Comparison of ENCODE assay signal across 7 cellular contexts in genomic region chr2:97197251-97197650, GRCh38.
A peak's percentile ranks its signal among the peaks of the same experiment; 100 is the strongest.
DNase-seq lines count a peak whose midpoint lies in the region; ATAC-seq, FAIRE-seq and TF ChIP-seq lines count a peak whose summit lies in the region.
"Not testable (repeated sequence)": the region's sequence is repeated elsewhere in the genome, so short reads cannot be mapped to it uniquely, and the experiment has no call there.

No MANE protein-coding gene starts in this region.

- not testable (repeated sequence) for H3K9me3 ChIP-seq in PC-3 (ENCODE audit: low read length); endothelial cell of umbilical vein (replicated peaks; ENCODE audit: control insufficient read depth, insufficient read depth, low read length); neutrophil

- H3K9me1 ChIP-seq in endothelial cell of umbilical vein (replicated peaks; ENCODE audit: control insufficient read depth, extremely low read depth, insufficient read depth, low read length) = not testable (repeated sequence)

- ATAC-seq in PC-3 = peak; percentile 37; the same call in 1 of the 2 replicates

- H3F3A ChIP-seq in PC-3 (ENCODE audit: low read length, unreplicated experiment) = not testable (repeated sequence)

- POLR2A ChIA-PET in PC-3 (lab: Charles Lee; ENCODE audit: unreplicated experiment); endothelial cell of umbilical vein (lab: Charles Lee): not testable (repeated sequence)

- not testable (repeated sequence) for H3K9me2 ChIP-seq in PC-3 (replicated peaks; ENCODE audit: low read length)

- not testable (repeated sequence) for BruUV-seq in PC-3 (replicated peaks; lab: Mats Ljungman, UMichigan); endothelial cell of umbilical vein (replicated peaks; lab: Mats Ljungman, UMichigan)

- intact Hi-C loops in PC-3 (cut with micrococcal nuclease); endothelial cell of umbilical vein (cut with micrococcal nuclease): not testable (repeated sequence)

- dilution Hi-C loops in endothelial cell of umbilical vein (cut with MboI; ENCODE audit: extremely low pct_ligation_motif_present, low sequenced_read_pairs) = not testable (repeated sequence)

- H3K4me2 ChIP-seq in PC-3 (ENCODE audit: low read length) = not testable (repeated sequence)
- H3K4me2 ChIP-seq in endothelial cell of umbilical vein (ENCODE audit: insufficient read depth, low read length) = peak overlapping the region; percentile 83

- not testable (repeated sequence) for TF ChIP-seq CTCF in PC-3 (conservative IDR thresholded peaks at IDR 0.05; ENCODE audit: low read depth, low read length); endothelial cell of umbilical vein (IDR thresholded peaks at IDR 0.05; ENCODE audit: extremely low read depth in 1 of 2, insufficient read depth in 1 of 2, low read depth in 1 of 2, low read length in 2 of 2); foreskin fibroblast (IDR thresholded peaks at IDR 0.05; ENCODE audit: low read depth, low read length); neutrophil (IDR thresholded peaks at IDR 0.05)

- H3K4me1 ChIP-seq in PC-3 (ENCODE audit: insufficient read depth, low read length) (peaks cover 12% of the 10 kb centered on the region), endothelial cell of umbilical vein (ENCODE audit: control insufficient read depth, extremely low read depth, insufficient read depth, low read length) (peaks cover 68% of the 10 kb centered on the region), neutrophil (ENCODE audit: control insufficient read depth in 1 of 2, insufficient read depth in 1 of 2, low read depth in 1 of 2, low read length in 1 of 2) (peaks cover 53 to 60% of the 10 kb centered on the region in 2 experiments)

- not testable (repeated sequence) for H3K9ac ChIP-seq in PC-3 (ENCODE audit: low read length); endothelial cell of umbilical vein (replicated peaks; ENCODE audit: extremely low read depth, insufficient read depth, low read length)

- not testable (repeated sequence) for TF ChIP-seq POLR2A in endothelial cell of umbilical vein (IDR thresholded peaks at IDR 0.05; ENCODE audit: low read depth, low read length)

- CTCF ChIA-PET in PC-3 (lab: Charles Lee) (interaction anchor here (0.6 kb wide), 2 partner anchors 351 to 468 kb away, joined by 3 to 9 read pairs; no protein-coding TSS in a partner anchor), endothelial cell of umbilical vein (lab: Charles Lee) (interaction anchor here (1.0 kb wide), 1 partner anchor 13 kb away, joined by 8 read pairs; no protein-coding TSS in a partner anchor)

- H4K20me1 ChIP-seq in PC-3 (ENCODE audit: low read length); endothelial cell of umbilical vein (replicated peaks; ENCODE audit: control insufficient read depth, extremely low read depth, insufficient read depth, low read length): not testable (repeated sequence)

- not testable (repeated sequence) for H3K4me3 ChIP-seq in PC-3 (ENCODE audit: low read length); endothelial cell of umbilical vein (replicated peaks in 1 of 3; ENCODE audit: insufficient read depth in 1 of 3, low read depth in 1 of 3, low read length in 3 of 3); foreskin fibroblast (ENCODE audit: low read depth in 1 of 2, low read length in 2 of 2); neutrophil (ENCODE audit: low read depth in 1 of 2, low read length in 1 of 2)

- FAIRE-seq in endothelial cell of umbilical vein (lab: Jason Lieb, UNC) = not testable (repeated sequence)

- not testable (repeated sequence) for H3K27me3 ChIP-seq in PC-3 (ENCODE audit: low read length); endothelial cell of umbilical vein (ENCODE audit: control insufficient read depth in 2 of 2, insufficient read depth in 2 of 2, low read length in 2 of 2); neutrophil

- H2AFZ ChIP-seq in PC-3 (ENCODE audit: low read length); endothelial cell of umbilical vein (ENCODE audit: low read depth, low read length): not testable (repeated sequence)

- H3K79me2 ChIP-seq in PC-3 (ENCODE audit: low read length); endothelial cell of umbilical vein (ENCODE audit: control insufficient read depth, insufficient read depth, low read length): not testable (repeated sequence)

- H3K36me3 ChIP-seq in PC-3 (ENCODE audit: low read depth, low read length); endothelial cell of umbilical vein (ENCODE audit: control insufficient read depth in 2 of 2, extremely low read depth in 1 of 2, insufficient read depth in 2 of 2, low read length in 2 of 2); neutrophil: not testable (repeated sequence)

- DNase-seq in ELR (ENCODE audit: low read depth) (peak; percentile 25), PC-3 (peak; percentile 3), astrocyte of the hippocampus (ENCODE audit: low read depth, low spot score) (peak; percentile 62), endothelial cell of umbilical vein (ENCODE audit: low read depth, low spot score) (peak; percentile 86), fibroblast of peridontal ligament (ENCODE audit: extremely low read depth) (peak; percentile 42), foreskin fibroblast (peak; percentile 1 to 41)

- not testable (repeated sequence) for H3K27ac ChIP-seq in PC-3 (ENCODE audit: low read length)
- H3K27ac ChIP-seq in endothelial cell of umbilical vein (ENCODE audit: insufficient read depth, low read depth, low read length) (peak overlapping the region; percentile 55), neutrophil (peak overlapping the region; percentile 58)

TF ChIP-seq in endothelial cell of umbilical vein, 7 proteins besides CTCF, POLR2A, EP300 and RAD21:
- TF ChIP-seq FOS (IDR thresholded peaks at IDR 0.05; ENCODE audit: borderline replicate concordance, insufficient read depth, low read length) = peak; percentile 76

Comparison
In these comparisons a context has a peak if more than half of its experiments do, and no peak if none do; other contexts are left out.
1. DNase-seq: peak in every context shown above with its lines; median percentile 86 in endothelial cell of umbilical vein; 62 in astrocyte of the hippocampus; 42 in fibroblast of peridontal ligament; 25 in ELR; 21 in foreskin fibroblast; 3 in PC-3.